In genomic region chr21:37671381-37671780, GRCh38 we compare ENCODE assay signal across 20 cellular contexts.
"Had no signal": no experiment of that assay in that cellular context is flagged by ENCODE, and none has a peak within 500 bp of the region (broad histone marks: within the 10 kb centered on the region; RNA-seq: fewer than 3 reads in every experiment).

No MANE protein-coding gene starts in this region.

- H3K4me2 ChIP-seq: neural progenitor cell had no signal

- H3K9ac ChIP-seq: neural progenitor cell had no signal

- H3K4me3 ChIP-seq: body of pancreas, esophagus squamous epithelium, gastrocnemius medialis, neural progenitor cell, ovary, prostate gland, thyroid gland had no signal

- H3K27me3 ChIP-seq: body of pancreas, ovary, thyroid gland had no signal

- H3K4me1 ChIP-seq: neural progenitor cell, prostate gland, thyroid gland had no signal

- DNase-seq: activated CD4-positive, alpha-beta T cell treated with anti-CD3 and anti-CD28 coated beads, Interleukin-2, amount 10 ng/mL, durations not matched to agents 7 days and 5 days; activated CD8-positive, alpha-beta memory T cell treated with anti-CD3 and anti-CD28 coated beads, Interleukin-2, amount 10 ng/mL, durations not matched to agents 7 days and 5 days; activated CD8-positive, alpha-beta T cell treated with anti-CD3 and anti-CD28 coated beads for 36 hours; activated gamma-delta T cell; activated naive CD4-positive, alpha-beta T cell treated with anti-CD3 and anti-CD28 coated beads, Interleukin-2, amount 50 U/mL, for 16 hours; activated naive CD8-positive, alpha-beta T cell treated with anti-CD3 and anti-CD28 coated beads, Interleukin-2, amount 50 U/mL, for 24 hours; body of pancreas; caudate nucleus; effector CD8-positive, alpha-beta T cell; esophagus squamous epithelium; gastrocnemius medialis; left cardiac atrium; naive thymus-derived CD8-positive, alpha-beta T cell; ovary; substantia nigra; thyroid gland had no signal

- H3K36me3 ChIP-seq: esophagus squamous epithelium, gastrocnemius medialis, neural progenitor cell, ovary, prostate gland, thyroid gland had no signal

- H2AFZ ChIP-seq: neural progenitor cell had no signal

- H3K9me3 ChIP-seq: body of pancreas, esophagus squamous epithelium, gastrocnemius medialis, ovary, prostate gland, thyroid gland had no signal

- H3K27ac ChIP-seq: body of pancreas, esophagus squamous epithelium, gastrocnemius medialis, neural progenitor cell, ovary, prostate gland, thyroid gland, VCaP had no signal

- ATAC-seq: activated CD4-positive, CD25-positive, alpha-beta regulatory T cell treated with anti-CD3 and anti-CD28 coated beads, Interleukin-2, amount 50 U/mL, for 24 hours; activated CD8-positive, alpha-beta memory T cell treated with anti-CD3 and anti-CD28 coated beads, Interleukin-2, amount 10 ng/mL, durations not matched to agents 7 days and 5 days; activated CD8-positive, alpha-beta T cell treated with anti-CD3 and anti-CD28 coated beads for 36 hours; activated naive CD8-positive, alpha-beta T cell treated with anti-CD3 and anti-CD28 coated beads, Interleukin-2, amount 50 U/mL, for 24 hours; body of pancreas; gastrocnemius medialis; left cardiac atrium; naive thymus-derived CD8-positive, alpha-beta T cell had no signal
